18 cellular contexts compared by ENCODE assay signal in genomic region chrX:105463483-105463882, GRCh38.
"Had no signal": no experiment of that assay in that cellular context is flagged by ENCODE, and none has a peak within 500 bp of the region (broad histone marks: within the 10 kb centered on the region; RNA-seq: fewer than 3 reads in every experiment).

No MANE protein-coding gene starts in this region.

- H3K27ac ChIP-seq: ascending aorta, cardiac muscle cell, parathyroid adenoma, sigmoid colon, spleen, thoracic aorta, upper lobe of left lung had no signal

- H3K9ac ChIP-seq: parathyroid adenoma had no signal

- H3K4me3 ChIP-seq: ascending aorta, cardiac muscle cell, sigmoid colon, spleen, thoracic aorta, upper lobe of left lung had no signal

- H3K4me1 ChIP-seq: ascending aorta, parathyroid adenoma, sigmoid colon, spleen, upper lobe of left lung had no signal

- H3K36me3 Mint-ChIP-seq: immature natural killer cell; naive thymus-derived CD8-positive, alpha-beta T cell; stimulated activated naive B cell treated with anti-CD40 and anti-IgM and Interleukin-4, amounts not matched to agents 10 μg/mL and 1 μg/mL and 100 μg/mL, for 72 hours had no signal

- H2AFZ ChIP-seq: parathyroid adenoma had no signal

- H3K4me3 Mint-ChIP-seq: activated CD4-positive, alpha-beta T cell treated with anti-CD3 and anti-CD28 coated beads, Interleukin-2, amount 10 ng/mL, durations not matched to agents 7 days and 5 days; activated naive CD4-positive, alpha-beta T cell treated with anti-CD3 and anti-CD28 coated beads for 36 hours; activated T-cell treated with anti-CD3 and anti-CD28 coated beads, Interleukin-2, amount 50 U/mL, for 4 hours; effector memory CD8-positive, alpha-beta T cell; immature natural killer cell; naive thymus-derived CD8-positive, alpha-beta T cell; stimulated activated naive B cell treated with anti-CD40 and anti-IgM and Interleukin-4, amounts not matched to agents 10 μg/mL and 1 μg/mL and 100 μg/mL, for 72 hours; T-helper 1 cell treated with Interleukin-12 subunit alpha and Interleukin-12 subunit beta and Interleukin-4 antibody, amounts not matched to agents 30 μg/mL and 1 μg/mL, for 36 hours had no signal

- DNase-seq: activated CD4-positive, alpha-beta T cell treated with anti-CD3 and anti-CD28 coated beads, Interleukin-2, amount 10 ng/mL, durations not matched to agents 7 days and 5 days; activated CD8-positive, alpha-beta memory T cell treated with anti-CD3 and anti-CD28 coated beads, Interleukin-2, amount 50 U/mL, for 4 hours; activated naive CD4-positive, alpha-beta T cell treated with anti-CD3 and anti-CD28 coated beads for 36 hours; activated T-cell treated with anti-CD3 and anti-CD28 coated beads, Interleukin-2, amount 50 U/mL, for 4 hours; dermis blood vessel endothelial cell; effector memory CD8-positive, alpha-beta T cell; immature natural killer cell; mesendoderm; naive thymus-derived CD8-positive, alpha-beta T cell; sigmoid colon; spleen; stimulated activated naive B cell treated with anti-CD40 and anti-IgM and Interleukin-4, amounts not matched to agents 10 μg/mL and 1 μg/mL and 100 μg/mL, for 72 hours; upper lobe of left lung had no signal

- H3K9me3 ChIP-seq: ascending aorta, sigmoid colon, spleen, thoracic aorta, upper lobe of left lung had no signal

- H3K27me3 ChIP-seq: ascending aorta, cardiac muscle cell, sigmoid colon, upper lobe of left lung had no signal

- H3K9me3 Mint-ChIP-seq: activated CD4-positive, alpha-beta T cell treated with anti-CD3 and anti-CD28 coated beads, Interleukin-2, amount 10 ng/mL, durations not matched to agents 7 days and 5 days; activated naive CD4-positive, alpha-beta T cell treated with anti-CD3 and anti-CD28 coated beads for 36 hours; activated T-cell treated with anti-CD3 and anti-CD28 coated beads, Interleukin-2, amount 50 U/mL, for 4 hours; T-helper 1 cell treated with Interleukin-12 subunit alpha and Interleukin-12 subunit beta and Interleukin-4 antibody, amounts not matched to agents 30 μg/mL and 1 μg/mL, for 36 hours had no signal

- H3K36me3 ChIP-seq: ascending aorta, cardiac muscle cell, sigmoid colon, spleen, thoracic aorta, upper lobe of left lung had no signal

- H3K27me3 Mint-ChIP-seq: activated CD4-positive, alpha-beta T cell treated with anti-CD3 and anti-CD28 coated beads, Interleukin-2, amount 10 ng/mL, durations not matched to agents 7 days and 5 days; effector memory CD8-positive, alpha-beta T cell; naive thymus-derived CD8-positive, alpha-beta T cell; stimulated activated naive B cell treated with anti-CD40 and anti-IgM and Interleukin-4, amounts not matched to agents 10 μg/mL and 1 μg/mL and 100 μg/mL, for 72 hours had no signal

- H3K27ac Mint-ChIP-seq: activated CD4-positive, alpha-beta T cell treated with anti-CD3 and anti-CD28 coated beads, Interleukin-2, amount 10 ng/mL, durations not matched to agents 7 days and 5 days; activated naive CD4-positive, alpha-beta T cell treated with anti-CD3 and anti-CD28 coated beads for 36 hours; effector memory CD8-positive, alpha-beta T cell; immature natural killer cell; naive thymus-derived CD8-positive, alpha-beta T cell; stimulated activated naive B cell treated with anti-CD40 and anti-IgM and Interleukin-4, amounts not matched to agents 10 μg/mL and 1 μg/mL and 100 μg/mL, for 72 hours; T-helper 1 cell treated with Interleukin-12 subunit alpha and Interleukin-12 subunit beta and Interleukin-4 antibody, amounts not matched to agents 30 μg/mL and 1 μg/mL, for 36 hours had no signal

- H3K4me1 Mint-ChIP-seq: activated CD4-positive, alpha-beta T cell treated with anti-CD3 and anti-CD28 coated beads, Interleukin-2, amount 10 ng/mL, durations not matched to agents 7 days and 5 days; immature natural killer cell; naive thymus-derived CD8-positive, alpha-beta T cell; stimulated activated naive B cell treated with anti-CD40 and anti-IgM and Interleukin-4, amounts not matched to agents 10 μg/mL and 1 μg/mL and 100 μg/mL, for 72 hours had no signal
